Comparison of ENCODE assay signal across 11 cellular contexts in genomic region chr1:226634611-226635246, GRCh38.
DNase-seq lines count a peak whose midpoint lies in the region; ATAC-seq and TF ChIP-seq lines count a peak whose summit lies in the region.
"Had no signal": no experiment of that assay in that cellular context is flagged by ENCODE, and none has a peak within 500 bp of the region (broad histone marks: within the 10 kb centered on the region; RNA-seq: fewer than 3 reads in every experiment).

No MANE protein-coding gene starts in this region.

- H3K4me3 Mint-ChIP-seq in activated T-cell treated with anti-CD3 and anti-CD28 coated beads, Interleukin-2, amount 50 U/mL, for 24 hours, result peak overlapping the region; percentile 59
- peak overlapping the region; percentile 76 for H3K4me3 Mint-ChIP-seq in activated naive CD8-positive, alpha-beta T cell

- intact Hi-C loops in left lung (cut with DNase I) (loop anchor here (5.0 kb wide), 1 partner anchor 193 kb away; no protein-coding TSS in a partner anchor), transverse colon (cut with DNase I; ENCODE audit: low total_unique reads) (loop anchor here (2.0 to 10.0 kb wide), 3 partner anchors 60 to 193 kb away; partner anchors contain the start of gene ITPKB)

- TF ChIP-seq EP300 in transverse colon (IDR thresholded peaks at IDR 0.05; ENCODE audit: low read depth), result no peak

- H3K27me3 ChIP-seq in left lung, result no peaks in the 10 kb centered on the region
- H3K27me3 ChIP-seq in transverse colon, result no peaks in the 10 kb centered on the region
- H3K27me3 ChIP-seq: brain microvascular endothelial cell had no signal

- ATAC-seq in left lung, result no peak
- ATAC-seq in HG03520 (IDR thresholded peaks at IDR 0.05; ENCODE audit: unreplicated experiment), result no peak

- H3K4me1 Mint-ChIP-seq in activated T-cell treated with anti-CD3 and anti-CD28 coated beads, Interleukin-2, amount 50 U/mL, for 24 hours (ENCODE audit: low read depth), result peaks cover 63% of the 10 kb centered on the region
- H3K4me1 Mint-ChIP-seq in activated naive CD8-positive, alpha-beta T cell (ENCODE audit: low read depth), result peaks cover 54% of the 10 kb centered on the region

- H3K36me3 Mint-ChIP-seq in activated T-cell treated with anti-CD3 and anti-CD28 coated beads, Interleukin-2, amount 50 U/mL, for 24 hours (ENCODE audit: low read depth), result peaks cover 84% of the 10 kb centered on the region
- peaks cover 8% of the 10 kb centered on the region for H3K36me3 Mint-ChIP-seq in activated naive CD8-positive, alpha-beta T cell

- H3K27ac Mint-ChIP-seq in activated T-cell treated with anti-CD3 and anti-CD28 coated beads, Interleukin-2, amount 50 U/mL, for 24 hours, result peak overlapping the region; percentile 87
- H3K27ac Mint-ChIP-seq in activated naive CD8-positive, alpha-beta T cell, result peak overlapping the region; percentile 94

- WGBS in transverse colon (ENCODE audit: low coverage in 1 of 2), 2 donors, result 81% methylated on average over 20 of the region's 22 CpGs; no CpG with 5 or more reads in 1 of the 2 donors

- TF ChIP-seq POLR2A in transverse colon (IDR thresholded peaks at IDR 0.05), result no peak

- H3K9me3 Mint-ChIP-seq in activated T-cell treated with anti-CD3 and anti-CD28 coated beads, Interleukin-2, amount 50 U/mL, for 24 hours, result no peaks in the 10 kb centered on the region
- H3K9me3 Mint-ChIP-seq in activated naive CD8-positive, alpha-beta T cell (ENCODE audit: low read depth), result no peaks in the 10 kb centered on the region

- H3K4me1 ChIP-seq in left lung, result peaks cover 0 to 11% of the 10 kb centered on the region in 2 donors
- peaks cover 7 to 43% (median 19%) of the 10 kb centered on the region in 4 donors for H3K4me1 ChIP-seq in transverse colon

- H3K9me3 ChIP-seq in left lung (no peaks in the 10 kb centered on the region), transverse colon (no peaks in the 10 kb centered on the region)

- H3K27ac ChIP-seq in left lung (peak overlapping the region in 1 of 2 donors; percentile 18), transverse colon (peak overlapping the region; percentile 59 to 68 (median 66))
- H3K27ac ChIP-seq: brain microvascular endothelial cell, WERI-Rb-1 had no signal

- no peak for DNase-seq in activated T-cell treated with anti-CD3 and anti-CD28 coated beads, Interleukin-2, amount 50 U/mL, for 24 hours
- no peak for DNase-seq in activated T-cell treated with anti-CD3 and anti-CD28 coated beads, Interleukin-2, amount 50 U/mL, for 48 hours
- DNase-seq in left lung, result peak; percentile 31 to 69
- DNase-seq in transverse colon, result peak; percentile 7
- no peak for DNase-seq in SKM-1 treated with dmso at 0.1 percent for 144 hours (lab: John Stamatoyannopoulos, UW; ENCODE audit: unreplicated experiment)
- no peak for DNase-seq in NCI-H2227 (lab: John Stamatoyannopoulos, UW; ENCODE audit: unreplicated experiment)
- DNase-seq: GOT3 had no signal

- H3K27me3 Mint-ChIP-seq in activated T-cell treated with anti-CD3 and anti-CD28 coated beads, Interleukin-2, amount 50 U/mL, for 24 hours, result no peaks in the 10 kb centered on the region
- no peaks in the 10 kb centered on the region for H3K27me3 Mint-ChIP-seq in activated naive CD8-positive, alpha-beta T cell

- H3K36me3 ChIP-seq in left lung (peaks cover 0 to 71% of the 10 kb centered on the region in 2 donors), transverse colon (no peaks in the 10 kb centered on the region)
- H3K36me3 ChIP-seq: brain microvascular endothelial cell, WERI-Rb-1 had no signal

- H3K4me3 ChIP-seq in left lung (no peak overlapping the region), transverse colon (no peak overlapping the region)

- TF ChIP-seq CTCF in left lung (IDR thresholded peaks at IDR 0.05) (no peak), transverse colon (IDR thresholded peaks at IDR 0.05) (no peak)

- in situ Hi-C loops in transverse colon (cut with MboI; ENCODE audit: low pct_ligation_motif_present in 1 of 4, low pct_unique_long_range_greater_than_20kb in 1 of 4, low sequenced_read_pairs in 3 of 4), result loop anchor here (5.0 to 25.0 kb wide), 4 partner anchors 188 to 803 kb away; no protein-coding TSS in a partner anchor

Comparison
In these comparisons a context has a peak if more than half of its experiments do, and no peak if none do; other contexts are left out.
1. DNase-seq: peak in left lung (2 of 2) and transverse colon (single experiment); none in activated T-cell treated with anti-CD3 and anti-CD28 coated beads, Interleukin-2, amount 50 U/mL, for 24 hours (single experiment), activated T-cell treated with anti-CD3 and anti-CD28 coated beads, Interleukin-2, amount 50 U/mL, for 48 hours (0 of 2), SKM-1 treated with dmso at 0.1 percent for 144 hours (single experiment) and NCI-H2227 (single experiment).